Comparison of ENCODE assay signal across 31 cellular contexts in genomic region chr13:97446448-97446847, GRCh38.
"Had no signal": no experiment of that assay in that cellular context is flagged by ENCODE, and none has a peak within 500 bp of the region (broad histone marks: within the 10 kb centered on the region; RNA-seq: fewer than 3 reads in every experiment).

No MANE protein-coding gene starts in this region.

- H3K4me1 ChIP-seq: body of pancreas, colonic mucosa had no signal

- H3K9me3 Mint-ChIP-seq: activated B cell treated with CpG ODN at 0.5 μM for 24 hours; activated CD4-positive, alpha-beta memory T cell treated with anti-CD3 and anti-CD28 coated beads for 36 hours; activated naive CD4-positive, alpha-beta T cell treated with anti-CD3 and anti-CD28 coated beads for 36 hours; activated naive CD4-positive, alpha-beta T cell treated with anti-CD3 and anti-CD28 coated beads, Interleukin-2, amount 50 U/mL, for 24 hours; activated naive CD8-positive, alpha-beta T cell treated with anti-CD3 and anti-CD28 coated beads, Interleukin-2, amount 50 U/mL, for 24 hours; activated T-helper 1 cell treated with anti-CD3 and anti-CD28 coated beads, Interleukin-12 subunit alpha, Interleukin-12 subunit beta, Interleukin-2, Interleukin-4 antibody, amounts not matched to agents 30 ng/mL and 10 ng/mL and 1 ng/mL, durations not matched to agents 14 hours and 24 hours and 36 hours; activated T-helper 2 cell treated with anti-CD3 and anti-CD28 coated beads, Interferon-gamma antibody, Interleukin-2, Interleukin-4, amounts not matched to agents 10 μg/mL and 5 μg/mL and 100 μg/mL, durations not matched to agents 14 hours and 24 hours and 36 hours; endodermal cell; T-helper 2 cell treated with Interferon-gamma antibody and Interleukin-4, amounts not matched to agents 5 μg/mL and 100 μg/mL, for 36 hours had no signal

- H3K27me3 Mint-ChIP-seq: activated B cell treated with CpG ODN at 0.5 μM for 24 hours; activated CD4-positive, alpha-beta memory T cell treated with anti-CD3 and anti-CD28 coated beads for 36 hours; activated CD8-positive, alpha-beta memory T cell treated with anti-CD3 and anti-CD28 coated beads, Interleukin-2, amount 10 ng/mL, durations not matched to agents 7 days and 5 days; activated naive CD4-positive, alpha-beta T cell treated with anti-CD3 and anti-CD28 coated beads, Interleukin-2, amount 50 U/mL, for 24 hours; activated naive CD8-positive, alpha-beta T cell treated with anti-CD3 and anti-CD28 coated beads for 36 hours; activated naive CD8-positive, alpha-beta T cell treated with anti-CD3 and anti-CD28 coated beads, Interleukin-2, amount 50 U/mL, for 24 hours; T-helper 17 cell had no signal

- H3K4me3 Mint-ChIP-seq: activated B cell treated with CpG ODN at 0.5 μM for 24 hours; activated CD4-positive, alpha-beta memory T cell treated with anti-CD3 and anti-CD28 coated beads for 36 hours; activated CD8-positive, alpha-beta memory T cell treated with anti-CD3 and anti-CD28 coated beads, Interleukin-2, amount 10 ng/mL, durations not matched to agents 7 days and 5 days; activated CD8-positive, alpha-beta T cell treated with anti-CD3 and anti-CD28 coated beads, Interleukin-2, amount 10 ng/mL, durations not matched to agents 7 days and 5 days; activated naive CD4-positive, alpha-beta T cell treated with anti-CD3 and anti-CD28 coated beads for 36 hours; activated naive CD4-positive, alpha-beta T cell treated with anti-CD3 and anti-CD28 coated beads, Interleukin-2, amount 50 U/mL, for 24 hours; activated naive CD8-positive, alpha-beta T cell treated with anti-CD3 and anti-CD28 coated beads for 36 hours; activated naive CD8-positive, alpha-beta T cell treated with anti-CD3 and anti-CD28 coated beads, Interleukin-2, amount 50 U/mL, for 24 hours; activated T-helper 1 cell treated with anti-CD3 and anti-CD28 coated beads, Interleukin-12 subunit alpha, Interleukin-12 subunit beta, Interleukin-2, Interleukin-4 antibody, amounts not matched to agents 30 ng/mL and 10 ng/mL and 1 ng/mL, durations not matched to agents 14 hours and 24 hours and 36 hours; endodermal cell; T-helper 17 cell; T-helper 2 cell treated with Interferon-gamma antibody and Interleukin-4, amounts not matched to agents 5 μg/mL and 100 μg/mL, for 36 hours had no signal

- H3K27ac Mint-ChIP-seq: activated B cell treated with CpG ODN at 0.5 μM for 24 hours; activated CD4-positive, alpha-beta memory T cell treated with anti-CD3 and anti-CD28 coated beads for 36 hours; activated CD8-positive, alpha-beta memory T cell treated with anti-CD3 and anti-CD28 coated beads, Interleukin-2, amount 10 ng/mL, durations not matched to agents 7 days and 5 days; activated CD8-positive, alpha-beta T cell treated with anti-CD3 and anti-CD28 coated beads, Interleukin-2, amount 10 ng/mL, durations not matched to agents 7 days and 5 days; activated naive CD4-positive, alpha-beta T cell treated with anti-CD3 and anti-CD28 coated beads for 36 hours; activated naive CD4-positive, alpha-beta T cell treated with anti-CD3 and anti-CD28 coated beads, Interleukin-2, amount 50 U/mL, for 24 hours; activated naive CD8-positive, alpha-beta T cell treated with anti-CD3 and anti-CD28 coated beads for 36 hours; activated naive CD8-positive, alpha-beta T cell treated with anti-CD3 and anti-CD28 coated beads, Interleukin-2, amount 50 U/mL, for 24 hours; activated T-helper 1 cell treated with anti-CD3 and anti-CD28 coated beads, Interleukin-12 subunit alpha, Interleukin-12 subunit beta, Interleukin-2, Interleukin-4 antibody, amounts not matched to agents 30 ng/mL and 10 ng/mL and 1 ng/mL, durations not matched to agents 14 hours and 24 hours and 36 hours; activated T-helper 2 cell treated with anti-CD3 and anti-CD28 coated beads, Interferon-gamma antibody, Interleukin-2, Interleukin-4, amounts not matched to agents 10 μg/mL and 5 μg/mL and 100 μg/mL, durations not matched to agents 14 hours and 24 hours and 36 hours; endodermal cell; T-helper 2 cell treated with Interferon-gamma antibody and Interleukin-4, amounts not matched to agents 5 μg/mL and 100 μg/mL, for 36 hours had no signal

- H3K36me3 ChIP-seq: adrenal gland, cardiac muscle cell, colonic mucosa had no signal

- H3K9me3 ChIP-seq: adrenal gland, body of pancreas, colonic mucosa had no signal

- H3K4me1 Mint-ChIP-seq: activated naive CD4-positive, alpha-beta T cell treated with anti-CD3 and anti-CD28 coated beads, Interleukin-2, amount 50 U/mL, for 24 hours had no signal

- H3K27ac ChIP-seq: adrenal gland, body of pancreas, cardiac muscle cell, colonic mucosa had no signal

- DNase-seq: activated B cell treated with CpG ODN at 0.5 μM for 24 hours; activated CD4-positive, alpha-beta memory T cell treated with anti-CD3 and anti-CD28 coated beads for 36 hours; activated CD4-positive, alpha-beta T cell treated with anti-CD3 and anti-CD28 coated beads for 48 hours; activated CD8-positive, alpha-beta memory T cell treated with anti-CD3 and anti-CD28 coated beads, Interleukin-2, amount 10 ng/mL, durations not matched to agents 7 days and 5 days; activated CD8-positive, alpha-beta memory T cell treated with anti-CD3 and anti-CD28 coated beads, Interleukin-2, amount 50 U/mL, for 4 hours; activated CD8-positive, alpha-beta T cell treated with anti-CD3 and anti-CD28 coated beads, Interleukin-2, amount 10 ng/mL, durations not matched to agents 7 days and 5 days; activated effector memory CD4-positive, alpha-beta T cell treated with anti-CD3 and anti-CD28 coated beads, Interleukin-2, amount 50 U/mL, for 16 hours; activated naive CD4-positive, alpha-beta T cell treated with anti-CD3 and anti-CD28 coated beads for 36 hours; activated naive CD8-positive, alpha-beta T cell treated with anti-CD3 and anti-CD28 coated beads for 36 hours; activated naive CD8-positive, alpha-beta T cell treated with anti-CD3 and anti-CD28 coated beads, Interleukin-2, amount 50 U/mL, for 24 hours; activated T-cell treated with anti-CD3 and anti-CD28 coated beads, Interleukin-2, amount 50 U/mL, for 1 hour; activated T-cell treated with anti-CD3 and anti-CD28 coated beads, Interleukin-2, amount 50 U/mL, for 48 hours; adrenal gland; amygdala; aorta; body of pancreas; central memory CD4-positive, alpha-beta T cell; cerebellar nuclear complex; colonic mucosa; effector CD8-positive, alpha-beta T cell; endodermal cell; foreskin fibroblast; head of caudate nucleus; T-helper 1 cell; T-helper 17 cell; T1000 had no signal

- H3K4me3 ChIP-seq: adrenal gland, body of pancreas, cardiac muscle cell, colonic mucosa had no signal
